19 cellular contexts compared by ENCODE assay signal in the genomic region with DNA sequence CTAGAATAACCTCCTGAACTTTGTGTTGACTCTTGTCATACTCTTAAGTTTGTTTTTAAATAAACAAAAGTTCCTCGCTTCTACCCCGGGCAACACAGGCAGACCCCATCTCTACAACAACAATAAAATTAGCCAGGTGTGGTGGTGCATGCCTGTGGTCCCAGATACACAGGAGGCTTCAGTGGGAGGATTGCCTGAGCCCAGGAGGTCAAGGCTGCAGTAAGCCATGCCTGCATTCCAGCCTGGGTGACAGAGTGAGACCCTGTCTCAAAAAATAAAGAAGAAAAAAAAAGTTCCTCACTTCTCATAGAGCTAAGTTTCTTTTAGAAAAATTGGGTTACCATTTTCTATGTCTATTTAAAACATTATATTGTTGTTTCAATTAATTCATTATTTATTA.
"Had no signal": no experiment of that assay in that cellular context is flagged by ENCODE, and none has a peak within 500 bp of the region (broad histone marks: within the 10 kb centered on the region; RNA-seq: fewer than 3 reads in every experiment).

No MANE protein-coding gene starts in this region.

- H3K4me1 ChIP-seq: esophagus muscularis mucosa, gastrocnemius medialis, stomach, transverse colon had no signal

- H3K4me1 Mint-ChIP-seq: naive thymus-derived CD8-positive, alpha-beta T cell; neural crest cell had no signal

- H3K36me3 Mint-ChIP-seq: naive thymus-derived CD8-positive, alpha-beta T cell had no signal

- DNase-seq: effector memory CD4-positive, alpha-beta T cell; gastrocnemius medialis; heart right ventricle; left ventricle myocardium superior; mucosa of descending colon; naive thymus-derived CD8-positive, alpha-beta T cell; ovary; right cardiac atrium; small intestine; stimulated activated CD4-positive, alpha-beta T cell treated with anti-CD3 and anti-CD28 coated beads, Interleukin-12 subunit alpha, Interleukin-12 subunit beta, amount 100 ng/mL, for 4 hours; stimulated activated naive CD4-positive, alpha-beta T cell; stomach; substantia nigra; transverse colon had no signal

- H3K27me3 ChIP-seq: esophagus muscularis mucosa, gastrocnemius medialis, heart right ventricle, ovary, stomach, transverse colon had no signal

- H3K4me3 Mint-ChIP-seq: naive thymus-derived CD8-positive, alpha-beta T cell; neural crest cell had no signal

- ATAC-seq: gastrocnemius medialis; heart right ventricle; left ventricle myocardium superior; mucosa of descending colon; naive thymus-derived CD8-positive, alpha-beta T cell; right cardiac atrium had no signal

- H3K9me3 ChIP-seq: esophagus muscularis mucosa, gastrocnemius medialis, heart right ventricle, mucosa of descending colon, ovary, stomach, thoracic aorta, transverse colon had no signal

- H3K27ac ChIP-seq: epithelial cell of prostate, esophagus muscularis mucosa, gastrocnemius medialis, heart right ventricle, ovary, stomach, thoracic aorta, transverse colon had no signal

- H3K4me3 ChIP-seq: esophagus muscularis mucosa, gastrocnemius medialis, heart right ventricle, lung, mucosa of descending colon, ovary, stomach, thoracic aorta, transverse colon had no signal

- H3K36me3 ChIP-seq: esophagus muscularis mucosa, gastrocnemius medialis, heart right ventricle, ovary, stomach, thoracic aorta, transverse colon had no signal

- H3K9me3 Mint-ChIP-seq: naive thymus-derived CD8-positive, alpha-beta T cell; neural crest cell had no signal

- H3K27ac Mint-ChIP-seq: naive thymus-derived CD8-positive, alpha-beta T cell had no signal
